ENCODE assay signal across 14 cellular contexts in genomic region chr10:10826125-10826524, GRCh38.
DNase-seq lines count a peak whose midpoint lies in the region; ATAC-seq and TF ChIP-seq lines count a peak whose summit lies in the region.
"Had no signal": no experiment of that assay in that cellular context is flagged by ENCODE, and none has a peak within 500 bp of the region (broad histone marks: within the 10 kb centered on the region; RNA-seq: fewer than 3 reads in every experiment).

No MANE protein-coding gene starts in this region.

- peak overlapping the region; percentile 87 for H3K27ac ChIP-seq in left ventricle myocardium inferior (replicated peaks)
- no peak overlapping the region for H3K27ac ChIP-seq in right cardiac atrium (ENCODE audit: low read length)
- peak overlapping the region; percentile 95 for H3K27ac ChIP-seq in brain microvascular endothelial cell
- peak overlapping the region; percentile 20 to 55 for H3K27ac ChIP-seq in uterus

- H3K27me3 ChIP-seq in left ventricle myocardium inferior (ENCODE audit: low read depth), result no peaks in the 10 kb centered on the region
- no peaks in the 10 kb centered on the region for H3K27me3 ChIP-seq in right cardiac atrium (ENCODE audit: control insufficient read depth, insufficient read depth)
- H3K27me3 ChIP-seq in brain microvascular endothelial cell (replicated peaks), result no peaks in the 10 kb centered on the region
- no peaks in the 10 kb centered on the region for H3K27me3 ChIP-seq in uterus

- H3K4me1 ChIP-seq in left ventricle myocardium inferior, result peaks cover 65% of the 10 kb centered on the region
- H3K4me1 ChIP-seq in right cardiac atrium (ENCODE audit: control insufficient read depth, insufficient read depth, low read length), result peaks cover 7% of the 10 kb centered on the region
- H3K4me1 ChIP-seq in uterus, result peaks cover 0 to 5% of the 10 kb centered on the region in 2 donors

- H3K9me3 ChIP-seq in left ventricle myocardium inferior (replicated peaks) (no peaks in the 10 kb centered on the region), right cardiac atrium (ENCODE audit: control insufficient read depth, low read length) (no peaks in the 10 kb centered on the region), uterus (no peaks in the 10 kb centered on the region)

- intact Hi-C loops in left ventricle myocardium inferior (cut with micrococcal nuclease), result no loop called here
- intact Hi-C loops in right cardiac atrium (cut with DNase I), result no loop called here
- intact Hi-C loops in uterus (cut with DNase I; ENCODE audit: low total_unique reads), result no loop called here

- 72% methylated on average over 1 of the region's 1 CpG for WGBS in right cardiac atrium

- no peak for ATAC-seq in right cardiac atrium
- ATAC-seq: HCT116; stimulated activated naive CD8-positive, alpha-beta T cell treated with anti-CD3 and anti-CD28 coated beads, Interleukin-15, Interleukin-2, amounts not matched to agents 100 U/mL and 50 U/mL, for 24 hours had no signal

- H3K4me3 ChIP-seq in left ventricle myocardium inferior (no peak overlapping the region), right cardiac atrium (ENCODE audit: low read length) (no peak overlapping the region), brain microvascular endothelial cell (ENCODE audit: low read depth, low read length) (no peak overlapping the region), uterus (no peak overlapping the region)

- TF ChIP-seq POLR2A in uterus (IDR thresholded peaks at IDR 0.05), result no peak

- H3K36me3 ChIP-seq in left ventricle myocardium inferior (no peaks in the 10 kb centered on the region), brain microvascular endothelial cell (replicated peaks) (no peaks in the 10 kb centered on the region), uterus (no peaks in the 10 kb centered on the region)

- DNase-seq in left ventricle myocardium inferior (no peak), right cardiac atrium (no peak), brain microvascular endothelial cell (peak; percentile 88), glomerular visceral epithelial cell (ENCODE audit: extremely low spot score) (peak; percentile 67), uterus (no peak), NK-92 (lab: John Stamatoyannopoulos, UW; ENCODE audit: unreplicated experiment) (no peak), NCI-H2196 (lab: John Stamatoyannopoulos, UW; ENCODE audit: unreplicated experiment) (no peak), SHP77 (lab: John Stamatoyannopoulos, UW) (no peak)
- DNase-seq: activated CD4-positive, alpha-beta memory T cell treated with anti-CD3 and anti-CD28 coated beads for 36 hours; amniotic stem cell; NCI-H2171; NK-92 treated with Interleukin-12 subunit alpha and Interleukin-12 subunit beta, amount 100 ng/mL, for 24 hours; stimulated activated naive CD8-positive, alpha-beta T cell treated with anti-CD3 and anti-CD28 coated beads, Interleukin-15, Interleukin-2, amounts not matched to agents 100 U/mL and 50 U/mL, for 24 hours had no signal

- in situ Hi-C loops in brain microvascular endothelial cell (cut with HindIII; ENCODE audit: low pct_ligation_motif_present, low sequenced_read_pairs), result no loop called here

- TF ChIP-seq CTCF in left ventricle myocardium inferior (IDR thresholded peaks at IDR 0.05; ENCODE audit: borderline replicate concordance) (no peak), brain microvascular endothelial cell (IDR thresholded peaks at IDR 0.05; ENCODE audit: low read depth, low read length, missing control alignments) (no peak), uterus (IDR thresholded peaks at IDR 0.05) (no peak)

Comparison
In these comparisons a context has a peak if more than half of its experiments do, and no peak if none do; other contexts are left out.
1. DNase-seq: peak in brain microvascular endothelial cell (single experiment) and glomerular visceral epithelial cell (single experiment); none in left ventricle myocardium inferior (single experiment), right cardiac atrium (0 of 3), uterus (0 of 2), NK-92 (single experiment), NCI-H2196 (single experiment) and SHP77 (0 of 2).